10 cellular contexts compared by ENCODE assay signal in genomic region chr5:163079618-163080017, GRCh38.
DNase-seq lines count a peak whose midpoint lies in the region; ATAC-seq and TF ChIP-seq lines count a peak whose summit lies in the region.
"Had no signal": no experiment of that assay in that cellular context is flagged by ENCODE, and none has a peak within 500 bp of the region (broad histone marks: within the 10 kb centered on the region; RNA-seq: fewer than 3 reads in every experiment).

No MANE protein-coding gene starts in this region.

- H3K4me3 ChIP-seq in choroid plexus epithelial cell (ENCODE audit: low read depth, low read length) = no peak overlapping the region

- peak; percentile 40 for TF ChIP-seq CTCF in GM13976 (IDR thresholded peaks at IDR 0.05; ENCODE audit: borderline replicate concordance, control extremely low read depth, extremely low read depth, insufficient read depth, missing control alignments)
- peak; percentile 19 for TF ChIP-seq CTCF in choroid plexus epithelial cell (conservative IDR thresholded peaks at IDR 0.05; ENCODE audit: low read depth, low read length)

- peak; percentile 78 for ATAC-seq in GM21717 (IDR thresholded peaks at IDR 0.05; ENCODE audit: unreplicated experiment)

- in situ Hi-C loops in GM13976 (cut with MboI; ENCODE audit: low sequenced_read_pairs, unreplicated experiment) = loop anchor here (25.0 kb wide), 1 partner anchor 333 kb away; no protein-coding TSS in a partner anchor

- DNase-seq in GM13976 (ENCODE audit: low spot score) (peak; percentile 3), Kasumi-1 (lab: John Stamatoyannopoulos, UW) (peak; percentile 1 to 19), choroid plexus epithelial cell (ENCODE audit: low read depth) (no peak), cortex of kidney (lab: John Stamatoyannopoulos, UW) (no peak), activated gamma-delta T cell (lab: John Stamatoyannopoulos, UW) (no peak), DMS53 treated with DMSO at 0.1 percent for 48 hours (lab: John Stamatoyannopoulos, UW; ENCODE audit: unreplicated experiment) (no peak), NCI-H146 treated with DMSO at 0.1 percent for 48 hours (lab: John Stamatoyannopoulos, UW; ENCODE audit: unreplicated experiment) (no peak)
- DNase-seq: activated CD8-positive, alpha-beta memory T cell treated with anti-CD3 and anti-CD28 coated beads, Interleukin-2, amount 50 U/mL, for 48 hours; naive B cell had no signal

Comparison
In these comparisons a context has a peak if more than half of its experiments do, and no peak if none do; other contexts are left out.
1. DNase-seq: peak in GM13976 (single experiment) and Kasumi-1 (2 of 2); none in choroid plexus epithelial cell (single experiment), cortex of kidney (single experiment), activated gamma-delta T cell (single experiment), DMS53 treated with DMSO at 0.1 percent for 48 hours (single experiment) and NCI-H146 treated with DMSO at 0.1 percent for 48 hours (single experiment).